ENCODE assay signal across 7 cellular contexts in the genomic region with DNA sequence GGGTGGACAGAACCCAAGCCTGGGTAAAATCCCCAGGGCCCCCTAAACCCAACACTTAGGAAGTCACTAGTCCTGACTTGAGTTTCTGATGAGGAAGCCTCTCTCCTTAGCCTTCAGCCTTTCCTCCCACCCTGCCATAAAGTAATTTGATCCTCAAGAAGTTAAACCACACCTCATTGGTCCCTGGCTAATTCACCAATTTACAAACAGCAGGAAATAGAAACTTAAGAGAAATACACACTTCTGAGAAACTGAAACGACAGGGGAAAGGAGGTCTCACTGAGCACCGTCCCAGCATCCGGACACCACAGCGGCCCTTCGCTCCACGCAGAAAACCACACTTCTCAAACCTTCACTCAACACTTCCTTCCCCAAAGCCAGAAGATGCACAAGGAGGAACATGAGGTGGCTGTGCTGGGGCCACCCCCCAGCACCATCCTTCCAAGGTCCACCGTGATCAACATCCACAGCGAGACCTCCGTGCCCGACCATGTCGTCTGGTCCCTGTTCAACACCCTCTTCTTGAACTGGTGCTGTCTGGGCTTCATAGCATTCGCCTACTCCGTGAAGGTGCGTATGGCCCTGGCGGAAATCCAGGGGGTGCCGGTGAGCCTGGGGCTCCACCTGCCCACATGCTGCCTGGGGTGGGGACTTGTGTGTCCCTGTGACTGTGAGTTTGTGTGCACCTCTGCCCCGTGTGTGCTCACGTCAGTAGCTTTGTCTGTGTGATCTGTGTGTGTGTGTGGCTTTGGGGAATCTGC. TPM values are rescaled to one million over a fixed set of nuclear protein-coding genes. Genes with fewer than 3 reads are reported as not detected.
DNase-seq lines count a peak whose midpoint lies in the region; ATAC-seq, FAIRE-seq and TF ChIP-seq lines count a peak whose summit lies in the region.

A gene (plus strand): TSS at position 254 of the 761 bp plus-strand sequence. CDS start 131 bp downstream, at position 385.

- H3K4me1 ChIP-seq in aorta (ENCODE audit: control insufficient read depth in 1 of 2, insufficient read depth in 2 of 2, low read length in 2 of 2) = no peaks in the 10 kb centered on the region

- CTCF ChIA-PET in activated CD4-positive, alpha-beta T cell treated with anti-CD3 and anti-CD28 coated beads, Interleukin-2, amount 10 ng/mL, durations not matched to agents 7 days and 5 days (lab: Charles Lee) = no interaction called here

- DNase-seq in HL-60 (ENCODE audit: low read depth in 1 of 2, low spot score in 1 of 2) (peak in 1 of 2 experiments; percentile 49), mucosa of gallbladder (ENCODE audit: low spot score) (no peak), aorta (peak in 1 of 2 donors; percentile 48), DMS53 (lab: John Stamatoyannopoulos, UW) (no peak)
- DNase-seq in activated CD4-positive, alpha-beta T cell treated with anti-CD3 and anti-CD28 coated beads, Interleukin-2, amount 10 ng/mL, durations not matched to agents 7 days and 5 days = peak; percentile 85

- H3K27ac ChIP-seq in HL-60 (replicated peaks) = 0 out of 2 replicates have a peak within 1 kb of the TSS, but pooled peaks have one; percentile 7
- H3K27ac ChIP-seq in aorta (ENCODE audit: low read depth in 1 of 2, low read length in 2 of 2) = no peak within 1 kb of the TSS

- peak within 1 kb of the TSS; percentile 99 for H3K27ac Mint-ChIP-seq in activated CD4-positive, alpha-beta T cell treated with anti-CD3 and anti-CD28 coated beads, Interleukin-2, amount 10 ng/mL, durations not matched to agents 7 days and 5 days

- no peaks in the 10 kb centered on the region for H3K9me3 ChIP-seq in aorta (ENCODE audit: control insufficient read depth, low read length)

- peak within 1 kb of the TSS; percentile 92 for H3K4me3 Mint-ChIP-seq in activated CD4-positive, alpha-beta T cell treated with anti-CD3 and anti-CD28 coated beads, Interleukin-2, amount 10 ng/mL, durations not matched to agents 7 days and 5 days

- peak; percentile 82 for FAIRE-seq in endometrium (lab: Jason Lieb, UNC)

- H3K4me3 ChIP-seq in HL-60 (replicated peaks; ENCODE audit: insufficient read depth, low read length) (no peak within 1 kb of the TSS), aorta (ENCODE audit: low read length in 2 of 2) (no peak within 1 kb of the TSS)

- peak; percentile 16 for ATAC-seq in aorta (ENCODE audit: low FRiP score)

- H3K9me3 Mint-ChIP-seq in activated CD4-positive, alpha-beta T cell treated with anti-CD3 and anti-CD28 coated beads, Interleukin-2, amount 10 ng/mL, durations not matched to agents 7 days and 5 days = no peaks in the 10 kb centered on the region

- peaks cover 21% of the 10 kb centered on the region for H3K4me1 Mint-ChIP-seq in activated CD4-positive, alpha-beta T cell treated with anti-CD3 and anti-CD28 coated beads, Interleukin-2, amount 10 ng/mL, durations not matched to agents 7 days and 5 days

- WGBS in aorta, 2 donors = 67 to 68% methylated on average over 18 of the region's 18 CpGs

- POLR2A ChIA-PET in activated CD4-positive, alpha-beta T cell treated with anti-CD3 and anti-CD28 coated beads, Interleukin-2, amount 10 ng/mL, durations not matched to agents 7 days and 5 days (lab: Charles Lee) = interaction anchor here (1.4 kb wide), 1 partner anchor 107 kb away, joined by 4 read pairs; a partner anchor contains a TSS

- no peak for TF ChIP-seq CTCF in HL-60 (IDR thresholded peaks at IDR 0.05; ENCODE audit: insufficient read depth, low read length)

- peaks cover 12% of the 10 kb centered on the region for H3K27me3 ChIP-seq in HL-60 (ENCODE audit: insufficient read depth, poor library complexity, severe bottlenecking)
- no peaks in the 10 kb centered on the region for H3K27me3 ChIP-seq in aorta (ENCODE audit: control insufficient read depth in 1 of 2, insufficient read depth in 2 of 2, low read length in 1 of 2)

- H3K27me3 Mint-ChIP-seq in activated CD4-positive, alpha-beta T cell treated with anti-CD3 and anti-CD28 coated beads, Interleukin-2, amount 10 ng/mL, durations not matched to agents 7 days and 5 days = no peaks in the 10 kb centered on the region

- TF ChIP-seq POLR2A in GM18526 (IDR thresholded peaks at IDR 0.05; ENCODE audit: extremely low read depth, insufficient read length) = peak; percentile 94

- H3K36me3 Mint-ChIP-seq in activated CD4-positive, alpha-beta T cell treated with anti-CD3 and anti-CD28 coated beads, Interleukin-2, amount 10 ng/mL, durations not matched to agents 7 days and 5 days (ENCODE audit: low read depth) = peaks cover 50% of the 10 kb centered on the region

- intact Hi-C loops in aorta (cut with DNase I) = no loop called here

- H3K36me3 ChIP-seq in aorta (ENCODE audit: control insufficient read depth in 1 of 2, insufficient read depth in 2 of 2, low read length in 1 of 2) = no peaks in the 10 kb centered on the region

RNA-seq across cellular contexts. Expression of the gene that starts here (rescaled TPM):
- 1,000 to 10,000 TPM; 1,306 to 1,465 TPM for total RNA-seq in activated CD4-positive, alpha-beta T cell treated with anti-CD3 and anti-CD28 coated beads, Interleukin-2, amount 10 ng/mL, durations not matched to agents 7 days and 5 days
- total RNA-seq in mucosa of gallbladder (55.4 TPM), aorta (100 to 1,000 TPM; 278 to 311 TPM)
- 10 to 100 TPM; 46.7 to 88.3 TPM for polyA plus RNA-seq in aorta

Comparison
In these comparisons a context has a peak if more than half of its experiments do, and no peak if none do; other contexts are left out.
1. RNA of the gene that starts here (total RNA-seq): 1,306 to 1,465 TPM in activated CD4-positive, alpha-beta T cell treated with anti-CD3 and anti-CD28 coated beads, Interleukin-2, amount 10 ng/mL, durations not matched to agents 7 days and 5 days; 278 to 311 TPM in aorta and 55.4 TPM in mucosa of gallbladder (single experiment); every median in the first group is over 4 times any median in the second.